Comparison of ENCODE assay signal across 2 cellular contexts in genomic region chr9:77935974-77936373, GRCh38.
TF ChIP-seq lines count a peak whose summit lies in the region.

No MANE protein-coding gene starts in this region.

TF ChIP-seq in GM12878, 131 proteins besides CTCF, POLR2A, EP300 and RAD21 (continued from another document):
- TF ChIP-seq POLR2AphosphoS2 (IDR thresholded peaks at IDR 0.05; ENCODE audit: low read depth, low read length) (no peak), MTA2 (IDR thresholded peaks at IDR 0.05; ENCODE audit: low read depth) (peak; percentile 45; the same call in 1 of the 2 replicates), MTA3 (IDR thresholded peaks at IDR 0.05; ENCODE audit: borderline replicate concordance, low read length) (no peak), ZNF217 (IDR thresholded peaks at IDR 0.05) (no peak), JUND (IDR thresholded peaks at IDR 0.05; ENCODE audit: low read depth, low read length) (no peak)
TF ChIP-seq in GM12878: peak in this region for 4.

TF ChIP-seq in GM23338, 12 proteins besides CTCF, POLR2A, EP300 and RAD21 (continued from another document):
- TF ChIP-seq ZNF462 (CRISPR knock-in tag; IDR thresholded peaks at IDR 0.05): no peak
- TF ChIP-seq ZNF331 (CRISPR knock-in tag; IDR thresholded peaks at IDR 0.05; ENCODE audit: low read depth): no peak
- no peak for TF ChIP-seq EZH2phosphoT487 (IDR thresholded peaks at IDR 0.05; ENCODE audit: unreplicated experiment)
- TF ChIP-seq EZH2 (IDR thresholded peaks at IDR 0.05; ENCODE audit: low read depth, unreplicated experiment): no peak
- no peak for TF ChIP-seq STAT1 (IDR thresholded peaks at IDR 0.05; ENCODE audit: unreplicated experiment)
TF ChIP-seq in GM23338: peak in this region for 0.
